21 cellular contexts compared by ENCODE assay signal in genomic region chr2:168525741-168526140, GRCh38.
"Had no signal": no experiment of that assay in that cellular context is flagged by ENCODE, and none has a peak within 500 bp of the region (broad histone marks: within the 10 kb centered on the region; RNA-seq: fewer than 3 reads in every experiment).

No MANE protein-coding gene starts in this region.

- H3K36me3 ChIP-seq: sigmoid colon, upper lobe of left lung had no signal

- H3K9me3 ChIP-seq: sigmoid colon, upper lobe of left lung had no signal

- H3K27ac ChIP-seq: parathyroid adenoma, SK-N-MC, upper lobe of left lung had no signal

- ATAC-seq: activated T-cell treated with anti-CD3 and anti-CD28 coated beads, Interleukin-2, amount 50 U/mL, for 72 hours; stimulated activated naive B cell treated with anti-CD40 and anti-IgM and Interleukin-4, amounts not matched to agents 10 μg/mL and 1 μg/mL and 100 μg/mL, for 72 hours; T-helper 17 cell had no signal

- H3K27me3 ChIP-seq: sigmoid colon, upper lobe of left lung had no signal

- H3K4me3 ChIP-seq: sigmoid colon, SK-N-MC, upper lobe of left lung had no signal

- DNase-seq: activated CD4-positive, alpha-beta memory T cell treated with anti-CD3 and anti-CD28 coated beads, Interleukin-2, amount 10 ng/mL, durations not matched to agents 7 days and 5 days; activated CD4-positive, alpha-beta T cell treated with anti-CD3 and anti-CD28 coated beads, Interleukin-2, amount 10 ng/mL, durations not matched to agents 24 days and 14 days; activated effector memory CD4-positive, alpha-beta T cell treated with Interleukin-2 at 50 U/mL for 16 hours; activated naive CD4-positive, alpha-beta T cell treated with anti-CD3 and anti-CD28 coated beads for 36 hours; activated naive CD8-positive, alpha-beta T cell treated with anti-CD3 and anti-CD28 coated beads, Interleukin-2, amount 10 ng/mL, durations not matched to agents 7 days and 5 days; activated T-cell treated with anti-CD3 and anti-CD28 coated beads, Interleukin-2, amount 50 U/mL, for 72 hours; amniotic stem cell; effector CD8-positive, alpha-beta T cell; immature natural killer cell; kidney glomerular epithelial cell; nephron progenitor cell; nucleus accumbens; sigmoid colon; stimulated activated CD4-positive, alpha-beta T cell treated with anti-CD3 and anti-CD28 coated beads, Interleukin-2, amount 100 ng/mL, for 48 hours; stimulated activated CD8-positive, alpha-beta memory T cell treated with anti-CD3 and anti-CD28 coated beads, Interleukin-4, amount 100 ng/mL, for 48 hours; stimulated activated naive B cell treated with anti-CD40 and anti-IgM and Interleukin-4, amounts not matched to agents 10 μg/mL and 1 μg/mL and 100 μg/mL, for 72 hours; SW 1271; T-helper 17 cell; upper lobe of left lung had no signal
